23 cellular contexts compared by ENCODE assay signal in the genomic region with DNA sequence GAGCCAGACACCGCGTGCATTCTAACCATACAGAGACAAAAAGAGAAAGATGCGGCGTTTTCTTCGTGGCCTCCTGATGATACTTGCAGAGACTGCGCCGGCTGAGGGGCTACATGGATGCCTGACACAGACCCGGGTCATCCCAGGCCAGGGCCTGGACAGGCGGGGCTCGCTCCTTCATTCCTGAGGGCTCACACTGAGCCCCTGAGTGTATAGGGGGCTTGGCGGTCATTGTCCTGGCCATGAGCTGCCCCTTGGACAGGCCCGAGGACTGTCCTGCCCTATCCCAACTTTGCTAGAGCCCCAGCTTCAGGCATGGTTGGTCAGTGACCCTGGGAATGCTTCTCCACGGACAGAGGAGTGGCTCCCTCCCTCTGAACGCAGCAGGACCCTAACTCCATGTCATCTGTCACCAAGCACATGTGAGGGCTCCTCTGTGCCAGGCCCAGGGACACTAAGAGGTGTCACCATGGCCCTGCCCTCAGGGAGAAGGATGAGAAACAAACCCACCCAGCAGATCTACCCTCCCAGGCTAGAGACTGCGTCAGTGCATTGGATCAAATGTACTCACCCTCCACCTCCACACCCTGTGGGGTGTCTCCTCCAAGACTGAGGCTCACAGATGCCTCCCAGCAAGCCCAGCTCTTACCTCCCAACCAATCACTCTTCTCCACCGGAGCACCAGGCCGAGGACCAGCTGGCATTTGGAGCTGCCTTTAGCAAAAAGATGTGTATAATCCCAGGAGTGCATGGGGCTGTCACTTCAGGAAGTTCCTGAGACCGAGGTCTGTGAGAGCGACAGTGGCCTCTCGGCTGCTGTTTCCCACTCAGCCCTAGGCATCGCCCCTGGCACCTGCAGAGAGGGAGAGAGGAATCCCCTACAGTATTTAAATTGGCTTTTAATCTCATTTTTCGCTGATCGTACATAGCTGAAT.
"Had no signal": no experiment of that assay in that cellular context is flagged by ENCODE, and none has a peak within 500 bp of the region (broad histone marks: within the 10 kb centered on the region; RNA-seq: fewer than 3 reads in every experiment).

No MANE protein-coding gene starts in this region.

- H3K27ac Mint-ChIP-seq: activated T-helper 1 cell treated with anti-CD3 and anti-CD28 coated beads, Interleukin-12 subunit alpha, Interleukin-12 subunit beta, Interleukin-2, Interleukin-4 antibody, amounts not matched to agents 30 ng/mL and 10 ng/mL and 1 ng/mL, durations not matched to agents 14 hours and 24 hours and 36 hours; brain; natural killer cell; progenitor cell of endocrine pancreas; stimulated activated memory B cell treated with anti-CD40 and anti-IgM and Interleukin-4, amounts not matched to agents 10 μg/mL and 1 μg/mL and 100 μg/mL, for 72 hours; stimulated activated naive CD8-positive, alpha-beta T cell treated with anti-CD3 and anti-CD28 coated beads, Interleukin-15, amount 100 ng/mL, for 72 hours had no signal

- H3K4me1 ChIP-seq: adrenal gland, ascending aorta, esophagus muscularis mucosa, foreskin keratinocyte, heart right ventricle, lower lobe of right lung had no signal

- H3K9me3 Mint-ChIP-seq: activated naive CD4-positive, alpha-beta T cell treated with anti-CD3 and anti-CD28 coated beads, Interleukin-2, amount 50 U/mL, for 72 hours; activated T-helper 1 cell treated with anti-CD3 and anti-CD28 coated beads, Interleukin-12 subunit alpha, Interleukin-12 subunit beta, Interleukin-2, Interleukin-4 antibody, amounts not matched to agents 30 ng/mL and 10 ng/mL and 1 ng/mL, durations not matched to agents 14 hours and 24 hours and 36 hours; natural killer cell; stimulated activated naive CD8-positive, alpha-beta T cell treated with anti-CD3 and anti-CD28 coated beads, Interleukin-15, amount 100 ng/mL, for 72 hours had no signal

- H3K4me3 Mint-ChIP-seq: activated T-helper 1 cell treated with anti-CD3 and anti-CD28 coated beads, Interleukin-12 subunit alpha, Interleukin-12 subunit beta, Interleukin-2, Interleukin-4 antibody, amounts not matched to agents 30 ng/mL and 10 ng/mL and 1 ng/mL, durations not matched to agents 14 hours and 24 hours and 36 hours; brain; natural killer cell; stimulated activated memory B cell treated with anti-CD40 and anti-IgM and Interleukin-4, amounts not matched to agents 10 μg/mL and 1 μg/mL and 100 μg/mL, for 72 hours; stimulated activated naive CD8-positive, alpha-beta T cell treated with anti-CD3 and anti-CD28 coated beads, Interleukin-15, amount 100 ng/mL, for 72 hours had no signal

- DNase-seq: activated CD4-positive, alpha-beta T cell treated with anti-CD3 and anti-CD28 coated beads for 4 hours; activated CD4-positive, alpha-beta T cell treated with anti-CD3 and anti-CD28 coated beads, Interleukin-2, amount 50 U/mL, for 4 hours; activated gamma-delta T cell treated with Interleukin-2 at 50 U/mL for 16 hours; activated T-cell treated with anti-CD3 and anti-CD28 coated beads for 4 hours; adrenal gland; foreskin keratinocyte; heart right ventricle; lower lobe of right lung; mesenchymal stem cell; natural killer cell; small intestine; stimulated activated CD4-positive, alpha-beta T cell treated with anti-CD3 and anti-CD28 coated beads, Interleukin-4, amount 100 ng/mL, for 4 hours; stimulated activated CD8-positive, alpha-beta memory T cell treated with anti-CD3 and anti-CD28 coated beads, Interleukin-4, amount 100 ng/mL, for 48 hours; stimulated activated naive CD8-positive, alpha-beta T cell treated with anti-CD3 and anti-CD28 coated beads, Interleukin-15, amount 100 ng/mL, for 72 hours; thyroid gland had no signal

- H3K4me3 ChIP-seq: adrenal gland, ascending aorta, cardiac muscle cell, esophagus muscularis mucosa, heart right ventricle, lower lobe of right lung, thyroid gland had no signal

- H3K9me3 ChIP-seq: adrenal gland, ascending aorta, esophagus muscularis mucosa, heart right ventricle, lower lobe of right lung, thyroid gland had no signal

- H3K36me3 Mint-ChIP-seq: activated naive CD4-positive, alpha-beta T cell treated with anti-CD3 and anti-CD28 coated beads, Interleukin-2, amount 50 U/mL, for 72 hours; brain; natural killer cell; stimulated activated memory B cell treated with anti-CD40 and anti-IgM and Interleukin-4, amounts not matched to agents 10 μg/mL and 1 μg/mL and 100 μg/mL, for 72 hours had no signal

- H3K4me1 Mint-ChIP-seq: natural killer cell; stimulated activated memory B cell treated with anti-CD40 and anti-IgM and Interleukin-4, amounts not matched to agents 10 μg/mL and 1 μg/mL and 100 μg/mL, for 72 hours had no signal

- H3K36me3 ChIP-seq: adrenal gland, ascending aorta, cardiac muscle cell, esophagus muscularis mucosa, heart right ventricle, lower lobe of right lung, thyroid gland had no signal

- H3K27ac ChIP-seq: adrenal gland, ascending aorta, cardiac muscle cell, esophagus muscularis mucosa, foreskin keratinocyte, heart right ventricle, lower lobe of right lung, thyroid gland had no signal

- H3K27me3 ChIP-seq: adrenal gland, ascending aorta, esophagus muscularis mucosa, foreskin keratinocyte, heart right ventricle, thyroid gland had no signal
